2 cellular contexts compared by ENCODE assay signal in genomic region chr3:18082551-18083272, GRCh38.
TF ChIP-seq lines count a peak whose summit lies in the region.

No MANE protein-coding gene starts in this region.

TF ChIP-seq in GM23338, 12 proteins besides CTCF, POLR2A, EP300 and RAD21:
- TF ChIP-seq REST (IDR thresholded peaks at IDR 0.05; ENCODE audit: unreplicated experiment) (no peak), ETS1 (IDR thresholded peaks at IDR 0.05) (no peak), EZH2phosphoT487 (IDR thresholded peaks at IDR 0.05; ENCODE audit: unreplicated experiment) (no peak), POLR2AphosphoS5 (IDR thresholded peaks at IDR 0.05; ENCODE audit: low read depth) (no peak), STAT1 (IDR thresholded peaks at IDR 0.05; ENCODE audit: unreplicated experiment) (no peak), NANOG (IDR thresholded peaks at IDR 0.05; ENCODE audit: borderline replicate concordance) (no peak), ZNF462 (CRISPR knock-in tag; IDR thresholded peaks at IDR 0.05) (no peak), ZNF331 (CRISPR knock-in tag; IDR thresholded peaks at IDR 0.05; ENCODE audit: low read depth) (no peak), CREB1 (CRISPR knock-in tag; IDR thresholded peaks at IDR 0.05; ENCODE audit: low read depth) (no peak), ZNF114 (CRISPR knock-in tag; IDR thresholded peaks at IDR 0.05) (no peak), JUNB (IDR thresholded peaks at IDR 0.05; ENCODE audit: unreplicated experiment) (no peak), EZH2 (IDR thresholded peaks at IDR 0.05; ENCODE audit: low read depth, unreplicated experiment) (no peak)

TF ChIP-seq in SK-N-SH, 30 proteins besides CTCF, POLR2A, EP300 and RAD21 (continued from another document):
- TF ChIP-seq NFIC (IDR thresholded peaks at IDR 0.05; ENCODE audit: borderline replicate concordance) (no peak), ZBTB33 (IDR thresholded peaks at IDR 0.05; ENCODE audit: borderline replicate concordance, low read depth) (no peak), SMC3 (IDR thresholded peaks at IDR 0.05; ENCODE audit: low read depth, low read length) (no peak), ELF1 (IDR thresholded peaks at IDR 0.05) (no peak), FOXM1 (IDR thresholded peaks at IDR 0.05; ENCODE audit: low read depth) (no peak), GATA2 (CRISPR knock-in tag; IDR thresholded peaks at IDR 0.05) (peak; percentile 14; the same call in 1 of the 2 replicates), IRF3 (IDR thresholded peaks at IDR 0.05; ENCODE audit: low read depth, low read length) (no peak), FOXJ3 (CRISPR knock-in tag; IDR thresholded peaks at IDR 0.05) (peak; percentile 13; the same call in 1 of the 2 replicates), JUND (IDR thresholded peaks at IDR 0.05) (no peak), NRF1 (IDR thresholded peaks at IDR 0.05; ENCODE audit: low read depth, low read length) (no peak), SIN3A (IDR thresholded peaks at IDR 0.05; ENCODE audit: borderline replicate concordance, low read depth, low read length) (no peak), YY1 (IDR thresholded peaks at IDR 0.05; ENCODE audit: low read depth) (no peak)
